ENCODE assay signal across 14 cellular contexts in the genomic region with DNA sequence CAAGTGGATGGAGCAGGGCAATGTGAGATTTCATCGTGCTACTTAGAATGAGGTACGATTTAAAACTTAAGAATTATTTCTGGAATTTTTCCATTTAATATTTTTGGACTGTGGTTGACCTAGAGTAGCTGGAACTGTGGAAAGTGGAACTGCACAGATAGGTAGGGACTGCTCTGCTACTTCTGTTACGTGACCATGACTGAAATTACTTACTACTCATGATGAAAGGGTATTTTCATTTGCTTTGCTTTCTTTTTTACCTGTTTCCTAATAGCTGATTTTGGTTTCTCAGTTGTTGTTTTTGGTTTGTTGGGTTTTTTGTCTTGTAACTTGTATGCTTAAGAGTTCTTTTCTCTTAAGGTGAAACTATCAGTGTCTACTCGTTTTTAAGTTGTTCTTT. TPM values are rescaled to one million over a fixed set of nuclear protein-coding genes. Genes with fewer than 3 reads are reported as not detected.
DNase-seq lines count a peak whose midpoint lies in the region; ATAC-seq and TF ChIP-seq lines count a peak whose summit lies in the region.
"Had no signal": no experiment of that assay in that cellular context is flagged by ENCODE, and none has a peak within 500 bp of the region (broad histone marks: within the 10 kb centered on the region; RNA-seq: fewer than 3 reads in every experiment).

No MANE protein-coding gene starts in this region.

- no peaks in the 10 kb centered on the region for H3K9me3 Mint-ChIP-seq in immature natural killer cell
- H3K9me3 Mint-ChIP-seq: activated naive CD8-positive, alpha-beta T cell treated with anti-CD3 and anti-CD28 coated beads, Interleukin-2, amount 50 U/mL, for 24 hours; natural killer cell treated with Interleukin-12 subunit alpha and Interleukin-12 subunit beta and Interleukin-15 and Interleukin-18, amount 100 ng/mL, for 72 hours had no signal

- no peak overlapping the region for H2AFZ ChIP-seq in osteoblast (ENCODE audit: low read length)

- H3K36me3 Mint-ChIP-seq in immature natural killer cell = peaks cover 0 to 12% (median 0%) of the 10 kb centered on the region in 3 donors

- H3K4me1 ChIP-seq in osteoblast (ENCODE audit: insufficient read depth, low read length) = peaks cover 8% of the 10 kb centered on the region
- H3K4me1 ChIP-seq: BLaER1 treated with 17β-estradiol and CSF1 and Interleukin-3, amounts not matched to agents 10 nM and 100 nM had no signal

- H3K36me3 ChIP-seq in osteoblast (ENCODE audit: insufficient read depth, low read length) = peaks cover 29% of the 10 kb centered on the region

- peaks cover 16 to 49% of the 10 kb centered on the region in 2 donors for H3K4me1 Mint-ChIP-seq in immature natural killer cell

- ATAC-seq in GM18858 (IDR thresholded peaks at IDR 0.05; ENCODE audit: unreplicated experiment) (peak; percentile 80), GM21390 (IDR thresholded peaks at IDR 0.05; ENCODE audit: unreplicated experiment) (peak; percentile 88), HG02973 (IDR thresholded peaks at IDR 0.05; ENCODE audit: unreplicated experiment) (peak; percentile 80), HG03575 (IDR thresholded peaks at IDR 0.05; ENCODE audit: extremely low read depth, insufficient number of reproducible peaks, low FRiP score, unreplicated experiment) (peak; percentile 67)
- ATAC-seq: activated naive CD8-positive, alpha-beta T cell treated with anti-CD3 and anti-CD28 coated beads, Interleukin-2, amount 50 U/mL, for 24 hours; natural killer cell treated with Interleukin-12 subunit alpha and Interleukin-12 subunit beta and Interleukin-15 and Interleukin-18, amount 100 ng/mL, for 72 hours had no signal

- H3K4me2 ChIP-seq in osteoblast (ENCODE audit: insufficient read depth, low read length) = no peak overlapping the region
- H3K4me2 ChIP-seq: BLaER1 treated with 17β-estradiol and CSF1 and Interleukin-3, amounts not matched to agents 10 nM and 100 nM had no signal

- no peak overlapping the region for H3K4me3 ChIP-seq in osteoblast (ENCODE audit: insufficient read depth, low read length)
- H3K4me3 ChIP-seq: BLaER1 treated with 17β-estradiol and CSF1 and Interleukin-3, amounts not matched to agents 10 nM and 100 nM; HAP-1 had no signal

- H3K27me3 ChIP-seq in osteoblast (ENCODE audit: insufficient read depth, low read length) = no peaks in the 10 kb centered on the region
- H3K27me3 ChIP-seq: BLaER1 treated with 17β-estradiol and CSF1 and Interleukin-3, amounts not matched to agents 10 nM and 100 nM had no signal

- H3K79me2 ChIP-seq in osteoblast (ENCODE audit: insufficient read depth, low read length) = peaks cover 100% of the 10 kb centered on the region

- no peaks in the 10 kb centered on the region for H3K27me3 Mint-ChIP-seq in immature natural killer cell (ENCODE audit: low read depth in 3 of 3)
- H3K27me3 Mint-ChIP-seq: activated naive CD8-positive, alpha-beta T cell treated with anti-CD3 and anti-CD28 coated beads, Interleukin-2, amount 50 U/mL, for 24 hours; natural killer cell treated with Interleukin-12 subunit alpha and Interleukin-12 subunit beta and Interleukin-15 and Interleukin-18, amount 100 ng/mL, for 72 hours had no signal

- H3K27ac Mint-ChIP-seq in immature natural killer cell = peak overlapping the region in 1 of 6 donors; percentile 9
- H3K27ac Mint-ChIP-seq: activated naive CD8-positive, alpha-beta T cell treated with anti-CD3 and anti-CD28 coated beads, Interleukin-2, amount 50 U/mL, for 24 hours; natural killer cell treated with Interleukin-12 subunit alpha and Interleukin-12 subunit beta and Interleukin-15 and Interleukin-18, amount 100 ng/mL, for 72 hours had no signal

- H3K9me3 ChIP-seq in osteoblast (ENCODE audit: low read depth, low read length) = no peaks in the 10 kb centered on the region
- H3K9me3 ChIP-seq: HAP-1 had no signal

- H3K27ac ChIP-seq in osteoblast (ENCODE audit: low read depth, low read length) = no peak overlapping the region
- H3K27ac ChIP-seq: BLaER1 treated with 17β-estradiol and CSF1 and Interleukin-3, amounts not matched to agents 10 nM and 100 nM had no signal

- no peak overlapping the region for H3K4me3 Mint-ChIP-seq in immature natural killer cell
- H3K4me3 Mint-ChIP-seq: activated naive CD8-positive, alpha-beta T cell treated with anti-CD3 and anti-CD28 coated beads, Interleukin-2, amount 50 U/mL, for 24 hours; natural killer cell treated with Interleukin-12 subunit alpha and Interleukin-12 subunit beta and Interleukin-15 and Interleukin-18, amount 100 ng/mL, for 72 hours had no signal

- no peak for TF ChIP-seq CTCF in osteoblast (IDR thresholded peaks at IDR 0.05; ENCODE audit: extremely low read depth, low read depth, low read length)

- DNase-seq in immature natural killer cell = no peak
- no peak for DNase-seq in MV-4-11 (lab: John Stamatoyannopoulos, UW)
- no peak for DNase-seq in osteoblast (ENCODE audit: insufficient read length, low spot score, missing footprints)
- DNase-seq in epidermal melanocyte (ENCODE audit: insufficient read length, low spot score) = no peak
- DNase-seq: activated naive CD8-positive, alpha-beta T cell treated with anti-CD3 and anti-CD28 coated beads, Interleukin-2, amount 50 U/mL, for 24 hours; kidney glomerular epithelial cell; NCI-H226 had no signal

- H4K20me1 ChIP-seq in osteoblast (ENCODE audit: insufficient read depth, low read length) = peaks cover 5% of the 10 kb centered on the region

RNA-seq across cellular contexts. Expression of a gene that starts 11.4 kb away (rescaled TPM):
- 100 to 1,000 TPM in 1 of 3 donors, 10 to 100 TPM in 2; 85.4 to 148 (median 96.2) TPM for polyA plus RNA-seq in immature natural killer cell
- 58.3 and 71.9 TPM in 2 replicates for total RNA-seq in osteoblast
